In genomic region chr4:27198246-27198645, GRCh38 we compare ENCODE assay signal across 18 cellular contexts.
DNase-seq lines count a peak whose midpoint lies in the region; ATAC-seq and TF ChIP-seq lines count a peak whose summit lies in the region.
"Had no signal": no experiment of that assay in that cellular context is flagged by ENCODE, and none has a peak within 500 bp of the region (broad histone marks: within the 10 kb centered on the region; RNA-seq: fewer than 3 reads in every experiment).

No MANE protein-coding gene starts in this region.

- no peaks in the 10 kb centered on the region for H3K79me1 ChIP-seq in mesendoderm (ENCODE audit: low read length)

- no peak overlapping the region for H2BK15ac ChIP-seq in mesendoderm (replicated peaks; ENCODE audit: low read depth)

- H3K36me3 ChIP-seq in WERI-Rb-1 (no peaks in the 10 kb centered on the region), mesendoderm (ENCODE audit: control insufficient read depth, insufficient read depth, low read length) (no peaks in the 10 kb centered on the region)
- H3K36me3 ChIP-seq: BLaER1 treated with 17β-estradiol and CSF1 and Interleukin-3, amounts not matched to agents 10 nM and 100 nM had no signal

- H3K9me3 ChIP-seq in WERI-Rb-1 (ENCODE audit: severe bottlenecking) = no peaks in the 10 kb centered on the region
- H3K9me3 ChIP-seq: A549; BLaER1 treated with 17β-estradiol and CSF1 and Interleukin-3, amounts not matched to agents 10 nM and 100 nM; Caco-2 had no signal

- no peaks in the 10 kb centered on the region for H3K4me1 ChIP-seq in mesendoderm (ENCODE audit: control insufficient read depth, low read depth, low read length)
- H3K4me1 ChIP-seq: A549; BLaER1 treated with 17β-estradiol and CSF1 and Interleukin-3, amounts not matched to agents 10 nM and 100 nM had no signal

- H3K18ac ChIP-seq in mesendoderm (ENCODE audit: low read length) = no peak overlapping the region

- H4K8ac ChIP-seq in mesendoderm (ENCODE audit: low read depth, low read length) = no peak overlapping the region

- no peak overlapping the region for H3K4me3 ChIP-seq in WERI-Rb-1 (ENCODE audit: low read depth, low read length)
- no peak overlapping the region for H3K4me3 ChIP-seq in fibroblast of mammary gland (ENCODE audit: control insufficient read depth, low read depth, low read length)
- H3K4me3 ChIP-seq in mesendoderm (ENCODE audit: low read length) = no peak overlapping the region
- H3K4me3 ChIP-seq: A549; BLaER1 treated with 17β-estradiol and CSF1 and Interleukin-3, amounts not matched to agents 10 nM and 100 nM had no signal

- intact Hi-C loops in Calu3 (cut with micrococcal nuclease; ENCODE audit: unreplicated experiment) = no loop called here

- H3K27ac Mint-ChIP-seq in Calu3 (ENCODE audit: unreplicated experiment) = peak overlapping the region; percentile 30
- H3K27ac Mint-ChIP-seq: B cell; CD4-positive, alpha-beta T cell; CD8-positive, alpha-beta T cell had no signal

- H3K4me3 Mint-ChIP-seq in Calu3 (ENCODE audit: low read depth, unreplicated experiment) = no peak overlapping the region
- H3K4me3 Mint-ChIP-seq: B cell; CD4-positive, alpha-beta T cell; CD8-positive, alpha-beta T cell had no signal

- CTCF ChIA-PET in Calu3 (lab: Charles Lee) = no interaction called here

- no peak overlapping the region for H2BK5ac ChIP-seq in mesendoderm (ENCODE audit: low read length)

- H3K27me3 Mint-ChIP-seq in Calu3 (ENCODE audit: unreplicated experiment) = no peaks in the 10 kb centered on the region
- H3K27me3 Mint-ChIP-seq: CD4-positive, alpha-beta T cell had no signal

- ATAC-seq in GM19351 (IDR thresholded peaks at IDR 0.05; ENCODE audit: unreplicated experiment) (no peak), GM18868 (IDR thresholded peaks at IDR 0.05; ENCODE audit: unreplicated experiment) (no peak)
- ATAC-seq: A549; CD8-positive, alpha-beta T cell had no signal

- H3K27me3 ChIP-seq in WERI-Rb-1 (ENCODE audit: insufficient read depth, low read depth, severe bottlenecking) (no peaks in the 10 kb centered on the region), mesendoderm (ENCODE audit: insufficient read depth, low read length, poor library complexity) (no peaks in the 10 kb centered on the region)
- H3K27me3 ChIP-seq: BLaER1 treated with 17β-estradiol and CSF1 and Interleukin-3, amounts not matched to agents 10 nM and 100 nM had no signal

- peaks cover 2% of the 10 kb centered on the region for H3K9me3 Mint-ChIP-seq in Calu3 (ENCODE audit: low read depth, unreplicated experiment)

- no peak overlapping the region for H3K4ac ChIP-seq in mesendoderm (ENCODE audit: low read depth, low read length)

- peaks cover 20% of the 10 kb centered on the region for H3K4me1 Mint-ChIP-seq in Calu3 (ENCODE audit: low read depth, unreplicated experiment)
- H3K4me1 Mint-ChIP-seq: B cell had no signal

- no peak overlapping the region for H3K23ac ChIP-seq in mesendoderm (ENCODE audit: low read length)

- no CpG with 5 or more reads among the region's 2 CpGs for WGBS in mesendoderm (ENCODE audit: extremely low coverage, insufficient coverage, low lambda C conversion rate)

- no TSS peak for BruUV-seq in Calu3 (replicated peaks; lab: Mats Ljungman, UMichigan)

- H3K4me2 ChIP-seq in mesendoderm (ENCODE audit: low read length) = no peak overlapping the region
- H3K4me2 ChIP-seq: A549; BLaER1 treated with 17β-estradiol and CSF1 and Interleukin-3, amounts not matched to agents 10 nM and 100 nM had no signal

- H3K27ac ChIP-seq in WERI-Rb-1 (no peak overlapping the region), mesendoderm (ENCODE audit: low read depth, low read length) (no peak overlapping the region)
- H3K27ac ChIP-seq: 22Rv1; A549; BLaER1 treated with 17β-estradiol and CSF1 and Interleukin-3, amounts not matched to agents 10 nM and 100 nM; C4-2B had no signal

- no peak overlapping the region for H3K9ac ChIP-seq in mesendoderm (ENCODE audit: low read length)
- H3K9ac ChIP-seq: BLaER1 treated with 17β-estradiol and CSF1 and Interleukin-3, amounts not matched to agents 10 nM and 100 nM had no signal

- H3K36me3 Mint-ChIP-seq in Calu3 (ENCODE audit: insufficient read depth, unreplicated experiment) = no peaks in the 10 kb centered on the region
- H3K36me3 Mint-ChIP-seq: CD8-positive, alpha-beta T cell had no signal

- no peak overlapping the region for H2AK5ac ChIP-seq in mesendoderm (ENCODE audit: low read length)

- no peak for DNase-seq in Calu3
- DNase-seq in WERI-Rb-1 = peak; percentile 51
- DNase-seq in fibroblast of mammary gland (ENCODE audit: low read depth) = peak; percentile 15
- DNase-seq in mesendoderm = peak; percentile 74
- DNase-seq in NOMO-1 treated with DMSO at 0.1 percent for 48 hours (lab: John Stamatoyannopoulos, UW; ENCODE audit: unreplicated experiment) = no peak
- DNase-seq: AML-193; Caco-2; CD4-positive, alpha-beta T cell; CD8-positive, alpha-beta T cell; DMS79 treated with DMSO at 0.1 percent for 48 hours; GF-D8 had no signal

- TF ChIP-seq CTCF in Calu3 (IDR thresholded peaks at IDR 0.05; ENCODE audit: unreplicated experiment) (no peak), WERI-Rb-1 (IDR thresholded peaks at IDR 0.05; ENCODE audit: low read depth, low read length) (no peak), fibroblast of mammary gland (conservative IDR thresholded peaks at IDR 0.05; ENCODE audit: control insufficient read depth, insufficient read depth, low read depth, low read length) (no peak)

- no peak overlapping the region for H4K5ac ChIP-seq in mesendoderm (ENCODE audit: low read length)

- H2BK120ac ChIP-seq in mesendoderm (ENCODE audit: low read depth, low read length) = no peak overlapping the region

- H3K79me2 ChIP-seq in mesendoderm (ENCODE audit: control insufficient read depth, insufficient read depth, low read length) = no peaks in the 10 kb centered on the region

- no peak overlapping the region for H3K56ac ChIP-seq in mesendoderm (ENCODE audit: low read length)

Comparison
In these comparisons a context has a peak if more than half of its experiments do, and no peak if none do; other contexts are left out.
1. DNase-seq: peak in WERI-Rb-1 (single experiment), fibroblast of mammary gland (single experiment) and mesendoderm (single experiment); none in Calu3 (single experiment) and NOMO-1 treated with DMSO at 0.1 percent for 48 hours (single experiment).